Comparison of ENCODE assay signal across 26 cellular contexts in the genomic region with DNA sequence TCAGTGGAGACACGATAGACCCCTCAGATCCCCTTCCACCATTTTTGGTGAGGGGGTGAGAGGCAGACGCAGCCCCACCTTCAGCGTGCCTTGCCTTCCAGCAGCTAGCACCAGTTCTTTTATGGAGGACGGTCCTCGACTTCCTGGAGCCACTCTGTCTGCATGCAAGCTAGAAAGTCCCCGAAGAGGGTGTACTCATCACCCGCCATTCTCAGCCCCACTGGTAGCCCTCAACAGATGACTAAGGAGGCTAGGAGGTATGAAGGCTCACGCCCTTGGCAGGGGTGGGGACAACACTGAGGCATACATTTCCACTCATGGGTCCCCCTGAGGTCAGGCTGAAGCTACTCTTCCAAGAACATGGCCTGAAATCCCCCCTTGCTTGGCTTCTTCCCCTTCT. TPM values are rescaled to one million over a fixed set of nuclear protein-coding genes. Genes with fewer than 3 reads are reported as not detected.
"Had no signal": no experiment of that assay in that cellular context is flagged by ENCODE, and none has a peak within 500 bp of the region (broad histone marks: within the 10 kb centered on the region; RNA-seq: fewer than 3 reads in every experiment).

No MANE protein-coding gene starts in this region.

- H3K27ac ChIP-seq: breast epithelium, epithelial cell of prostate, pancreas, psoas muscle, testis, vagina had no signal

- H3K36me3 Mint-ChIP-seq: activated naive CD4-positive, alpha-beta T cell treated with anti-CD3 and anti-CD28 coated beads, Interleukin-2, amount 50 U/mL, for 72 hours had no signal

- H3K4me3 Mint-ChIP-seq: activated B cell treated with CpG ODN at 0.5 μM for 24 hours; activated CD8-positive, alpha-beta T cell treated with anti-CD3 and anti-CD28 coated beads for 36 hours; activated T-cell treated with anti-CD3 and anti-CD28 coated beads, Interleukin-2, amount 50 U/mL, for 4 hours; activated T-helper 17 cell treated with anti-CD3 and anti-CD28 coated beads, Interleukin-2, amount 50 U/mL, for 72 hours; central memory CD8-positive, alpha-beta T cell; neural crest cell had no signal

- H3K9me3 Mint-ChIP-seq: activated B cell treated with CpG ODN at 0.5 μM for 24 hours; activated CD8-positive, alpha-beta T cell treated with anti-CD3 and anti-CD28 coated beads for 36 hours; activated naive CD4-positive, alpha-beta T cell treated with anti-CD3 and anti-CD28 coated beads, Interleukin-2, amount 50 U/mL, for 72 hours; activated T-cell treated with anti-CD3 and anti-CD28 coated beads, Interleukin-2, amount 50 U/mL, for 4 hours; activated T-helper 17 cell treated with anti-CD3 and anti-CD28 coated beads, Interleukin-2, amount 50 U/mL, for 72 hours; central memory CD8-positive, alpha-beta T cell had no signal

- DNase-seq: activated B cell treated with CpG ODN at 0.5 μM for 24 hours; activated CD4-positive, alpha-beta T cell treated with anti-CD3 and anti-CD28 coated beads, Interleukin-2, amount 50 U/mL, for 1 hour; activated CD8-positive, alpha-beta T cell treated with anti-CD3 and anti-CD28 coated beads for 36 hours; activated gamma-delta T cell treated with Interleukin-2 at 50 U/mL for 16 hours; activated T-cell treated with anti-CD3 and anti-CD28 coated beads, Interleukin-2, amount 50 U/mL, for 4 hours; effector CD8-positive, alpha-beta T cell; glutamatergic neuron; islet precursor cell; left cardiac atrium; left ventricle myocardium superior; mucosa of descending colon; nucleus accumbens; pancreas; psoas muscle; stimulated activated naive CD4-positive, alpha-beta T cell treated with Interleukin-2 at 50 U/mL for 16 hours; T-helper 9 cell; testis; transverse colon had no signal

- ATAC-seq: activated CD8-positive, alpha-beta T cell treated with anti-CD3 and anti-CD28 coated beads for 36 hours; activated naive CD4-positive, alpha-beta T cell treated with anti-CD3 and anti-CD28 coated beads, Interleukin-2, amount 50 U/mL, for 72 hours; activated T-cell treated with anti-CD3 and anti-CD28 coated beads, Interleukin-2, amount 50 U/mL, for 4 hours; activated T-helper 17 cell treated with anti-CD3 and anti-CD28 coated beads, Interleukin-2, amount 50 U/mL, for 72 hours; left cardiac atrium; left ventricle myocardium superior; mucosa of descending colon; pancreas; psoas muscle had no signal

- H3K4me1 Mint-ChIP-seq: activated B cell treated with CpG ODN at 0.5 μM for 24 hours; activated T-helper 17 cell treated with anti-CD3 and anti-CD28 coated beads, Interleukin-2, amount 50 U/mL, for 72 hours; central memory CD8-positive, alpha-beta T cell; neural crest cell had no signal

- H3K27ac Mint-ChIP-seq: activated B cell treated with CpG ODN at 0.5 μM for 24 hours; activated CD8-positive, alpha-beta T cell treated with anti-CD3 and anti-CD28 coated beads for 36 hours; activated naive CD4-positive, alpha-beta T cell treated with anti-CD3 and anti-CD28 coated beads, Interleukin-2, amount 50 U/mL, for 72 hours; activated T-helper 17 cell treated with anti-CD3 and anti-CD28 coated beads, Interleukin-2, amount 50 U/mL, for 72 hours had no signal

- H3K4me3 ChIP-seq: breast epithelium, mucosa of descending colon, pancreas, psoas muscle, smooth muscle cell, testis, transverse colon, vagina had no signal

- H3K4me1 ChIP-seq: breast epithelium, psoas muscle, testis, vagina had no signal

- H3K9me3 ChIP-seq: breast epithelium, mucosa of descending colon, pancreas, psoas muscle, testis, transverse colon, vagina had no signal

- H3K27me3 ChIP-seq: breast epithelium, pancreas, testis, vagina had no signal

- H3K4me2 ChIP-seq: smooth muscle cell had no signal

- H3K36me3 ChIP-seq: breast epithelium, pancreas, transverse colon, vagina had no signal

RNA-seq across cellular contexts. Expression of a gene that starts 9.0 kb away (rescaled TPM):
- total RNA-seq: activated B cell treated with CpG ODN at 0.5 μM for 24 hours had no signal
